In genomic region chr6:85461806-85462185, GRCh38 we compare ENCODE assay signal across 12 cellular contexts. TPM values are rescaled to one million over a fixed set of nuclear protein-coding genes. Genes with fewer than 3 reads are reported as not detected.
A peak's percentile ranks its signal among the peaks of the same experiment; 100 is the strongest.
DNase-seq lines count a peak whose midpoint lies in the region; ATAC-seq, FAIRE-seq and TF ChIP-seq lines count a peak whose summit lies in the region.
"Had no signal": no experiment of that assay in that cellular context is flagged by ENCODE, and none has a peak within 500 bp of the region (broad histone marks: within the 10 kb centered on the region; RNA-seq: fewer than 3 reads in every experiment).

No MANE protein-coding gene starts in this region.

- POLR2A ChIA-PET in HepG2 (lab: Yijun Ruan, JAX), result interaction anchor here (1.7 to 2.9 kb wide), 2 partner anchors 10 to 12 kb away, joined by 7 read pairs; partner anchors contain the start of gene NT5E
- POLR2A ChIA-PET in Panc1 (lab: Charles Lee), result no interaction called here

- BruUV-seq in HepG2 (replicated peaks; lab: Mats Ljungman, UMichigan) (no TSS peak), Panc1 (replicated peaks; lab: Mats Ljungman, UMichigan) (no TSS peak)

- peaks cover 12 to 58% (median 41%) of the 10 kb centered on the region in 4 donors for H3K4me1 ChIP-seq in liver (ENCODE audit: control insufficient read depth in 4 of 4, insufficient read depth in 4 of 4, low read length in 3 of 4)
- H3K4me1 ChIP-seq in HepG2 (ENCODE audit: insufficient read depth, low read length), result peaks cover 72% of the 10 kb centered on the region
- H3K4me1 ChIP-seq in Panc1 (ENCODE audit: control insufficient read depth, insufficient read depth, low read length), result peaks cover 94% of the 10 kb centered on the region
- peaks cover 82% of the 10 kb centered on the region for H3K4me1 ChIP-seq in vagina

- no peaks in the 10 kb centered on the region for H3K27me3 ChIP-seq in liver (ENCODE audit: control insufficient read depth in 4 of 4, insufficient read depth in 4 of 4, low read length in 3 of 4)
- no peaks in the 10 kb centered on the region for H3K27me3 ChIP-seq in HepG2 (ENCODE audit: control insufficient read depth in 1 of 2, insufficient read depth in 2 of 2, low read length in 2 of 2)
- no peaks in the 10 kb centered on the region for H3K27me3 ChIP-seq in Panc1 (ENCODE audit: control insufficient read depth, insufficient read depth, low read length)
- H3K27me3 ChIP-seq in vagina, result no peaks in the 10 kb centered on the region
- H3K27me3 ChIP-seq: cardiac muscle cell had no signal

- peak overlapping the region in 5 of 6 donors; percentile 43 to 79 (median 70) for H3K27ac Mint-ChIP-seq in immature natural killer cell
- H3K27ac Mint-ChIP-seq: progenitor cell of endocrine pancreas had no signal

- H3K27me3 Mint-ChIP-seq in immature natural killer cell (ENCODE audit: low read depth in 3 of 3), result peaks cover 11 to 34% (median 21%) of the 10 kb centered on the region in 3 donors
- H3K27me3 Mint-ChIP-seq: progenitor cell of endocrine pancreas had no signal

- TF ChIP-seq POLR2A in HepG2 (IDR thresholded peaks at IDR 0.05; ENCODE audit: insufficient read depth in 1 of 2, low read depth in 2 of 2, low read length in 2 of 2) (no peak), vagina (IDR thresholded peaks at IDR 0.05) (no peak)

- TF ChIP-seq RAD21 in liver (IDR thresholded peaks at IDR 0.05) (no peak), HepG2 (CRISPR knock-in tag; IDR thresholded peaks at IDR 0.05) (no peak)

- TF ChIP-seq CTCF in liver (IDR thresholded peaks at IDR 0.05; ENCODE audit: low read depth, low read length, missing input control), result no peak
- no peak for TF ChIP-seq CTCF in HepG2 (CRISPR knock-in tag; IDR thresholded peaks at IDR 0.05)
- no peak for TF ChIP-seq CTCF in Panc1 (IDR thresholded peaks at IDR 0.05)
- no peak for TF ChIP-seq CTCF in vagina (IDR thresholded peaks at IDR 0.05)

- no peak; the same call in 2 of the 3 replicates for ATAC-seq in HepG2
- ATAC-seq in Panc1, result no peak
- ATAC-seq in HG02970 (IDR thresholded peaks at IDR 0.05; ENCODE audit: low FRiP score, unreplicated experiment), result no peak

- H4K20me1 ChIP-seq in HepG2 (ENCODE audit: insufficient read depth, low read length), result no peaks in the 10 kb centered on the region

- H3K36me3 ChIP-seq in liver (ENCODE audit: control insufficient read depth in 4 of 4, insufficient read depth in 3 of 4, low read depth in 1 of 4, low read length in 3 of 4), result peaks cover 0 to 3% (median 1%) of the 10 kb centered on the region in 4 donors
- peaks cover 0 to 3% of the 10 kb centered on the region in 2 experiments; a peak in 2 of 5 replicates for H3K36me3 ChIP-seq in HepG2 (replicated peaks in 1 of 2; ENCODE audit: control insufficient read depth in 1 of 2, insufficient read depth in 2 of 2, low read length in 2 of 2)
- no peaks in the 10 kb centered on the region for H3K36me3 ChIP-seq in Panc1 (ENCODE audit: control insufficient read depth, insufficient read depth, low read length)
- no peaks in the 10 kb centered on the region for H3K36me3 ChIP-seq in vagina
- H3K36me3 ChIP-seq: cardiac muscle cell had no signal

- 79% methylated on average over 4 of the region's 4 CpGs for whole genome bisulfite sequencing in liver
- 100% methylated on average over 4 of the region's 4 CpGs for WGBS in HepG2 (ENCODE audit: low lambda C conversion rate)

- no peaks in the 10 kb centered on the region for H3K9me3 Mint-ChIP-seq in immature natural killer cell

- H3K9me3 ChIP-seq in liver (ENCODE audit: control insufficient read depth in 4 of 4, low read length in 3 of 4) (no peaks in the 10 kb centered on the region), HepG2 (ENCODE audit: low read length) (no peaks in the 10 kb centered on the region), Panc1 (ENCODE audit: control insufficient read depth, insufficient read depth, low read depth, low read length) (no peaks in the 10 kb centered on the region), vagina (no peaks in the 10 kb centered on the region)

- H3K4me3 Mint-ChIP-seq in immature natural killer cell, result peak overlapping the region; percentile 53 to 77 (median 70)

- intact Hi-C loops in HepG2 (cut with micrococcal nuclease; ENCODE audit: unreplicated experiment), result no loop called here
- intact Hi-C loops in Panc1 (cut with micrococcal nuclease; ENCODE audit: unreplicated experiment), result loop anchor here (10.0 kb wide), 1 partner anchor 57 kb away; no protein-coding TSS in a partner anchor
- intact Hi-C loops in vagina (cut with DNase I), result loop anchor here (10.0 kb wide), 1 partner anchor 697 kb away; the partner anchor contains the start of gene TBX18

- no peak overlapping the region for H2AFZ ChIP-seq in HepG2 (ENCODE audit: low read length)

- H3K4me2 ChIP-seq in HepG2 (ENCODE audit: low read depth, low read length), result no peak overlapping the region

- H3K27ac ChIP-seq in liver (ENCODE audit: low read depth in 1 of 2, low read length in 2 of 2), result peak overlapping the region; percentile 75 to 78
- H3K27ac ChIP-seq in HepG2 (ENCODE audit: extremely low read length, insufficient read depth, low read length), result no peak overlapping the region
- H3K27ac ChIP-seq in Panc1 (ENCODE audit: low read length), result peak overlapping the region; percentile 79
- H3K27ac ChIP-seq in vagina, result peak overlapping the region; percentile 83
- H3K27ac ChIP-seq: cardiac muscle cell had no signal

- DNase-seq in HepG2 (ENCODE audit: low spot score) (no peak), Panc1 (ENCODE audit: low read depth, low spot score) (no peak), immature natural killer cell (peak; percentile 12 to 19 (median 14)), vagina (ENCODE audit: extremely low spot score in 2 of 2) (no peak), DMS79 treated with DMSO at 0.1 percent for 48 hours (lab: John Stamatoyannopoulos, UW) (no peak), AG20443 (ENCODE audit: low spot score) (no peak)

- peaks cover 51 to 76% of the 10 kb centered on the region in 2 donors for H3K4me1 Mint-ChIP-seq in immature natural killer cell

- in situ Hi-C loops in HepG2 (cut with HindIII; ENCODE audit: extremely low pct_ligation_motif_present, low pct_unique_long_range_greater_than_20kb) (no loop called here), Panc1 (cut with HindIII; ENCODE audit: low pct_unique_long_range_greater_than_20kb, low sequenced_read_pairs) (no loop called here)

- no peaks in the 10 kb centered on the region for H3K36me3 Mint-ChIP-seq in immature natural killer cell
- H3K36me3 Mint-ChIP-seq: CD4-positive, CD25-positive, alpha-beta regulatory T cell had no signal

- CTCF ChIA-PET in HepG2 (lab: Yijun Ruan, JAX; ENCODE audit: low intra/inter-chr PET ratio, low total read pairs) (no interaction called here), Panc1 (lab: Charles Lee) (interaction anchor here (0.6 to 1.0 kb wide), 2 partner anchors 21 to 90 kb away, joined by 4 to 8 read pairs; no protein-coding TSS in a partner anchor)

- TF ChIP-seq EP300 in HepG2 (IDR thresholded peaks at IDR 0.05; ENCODE audit: low read depth in 2 of 2, low read length in 2 of 2) (no peak), HepG2 (CRISPR knock-in tag; IDR thresholded peaks at IDR 0.05; ENCODE audit: borderline replicate concordance) (no peak)

- H3K9ac ChIP-seq in liver (ENCODE audit: low read depth in 1 of 2, low read length in 2 of 2) (no peak overlapping the region), HepG2 (ENCODE audit: insufficient read depth, low read depth, low read length) (no peak overlapping the region)

- H3K4me3 ChIP-seq in liver (ENCODE audit: low read depth in 1 of 3, low read length in 3 of 3) (no peak overlapping the region), HepG2 (replicated peaks in 1 of 3; ENCODE audit: insufficient read depth in 1 of 3, low read depth in 2 of 3, low read length in 3 of 3) (no peak overlapping the region), Panc1 (ENCODE audit: low read depth in 2 of 2, low read length in 2 of 2) (no peak overlapping the region), vagina (no peak overlapping the region)
- H3K4me3 ChIP-seq: cardiac muscle cell had no signal

- FAIRE-seq in HepG2 (lab: Jason Lieb, UNC), result no peak
- FAIRE-seq: TTC549 had no signal

- no peaks in the 10 kb centered on the region for H3K79me2 ChIP-seq in HepG2 (ENCODE audit: insufficient read depth, low read length)

TF ChIP-seq in liver, 16 proteins besides CTCF, POLR2A, EP300 and RAD21:
- TF ChIP-seq HNF4A (conservative IDR thresholded peaks at IDR 0.05), result no peak

TF ChIP-seq in HepG2, 621 proteins besides CTCF, POLR2A, EP300 and RAD21 (continues in another document):
- TF ChIP-seq FOXA3 (CRISPR knock-in tag; IDR thresholded peaks at IDR 0.05) (no peak), KDM6A (CRISPR knock-in tag; IDR thresholded peaks at IDR 0.05; ENCODE audit: low read depth) (no peak), FLYWCH1 (CRISPR knock-in tag; IDR thresholded peaks at IDR 0.05) (no peak), HNRNPL (IDR thresholded peaks at IDR 0.05; ENCODE audit: low read depth, low read length) (no peak), MBNL3 (CRISPR knock-in tag; conservative IDR thresholded peaks at IDR 0.05) (no peak)

RNA-seq across cellular contexts. Expression of gene NT5E, which starts 11.9 kb away (rescaled TPM):
- 10 to 100 TPM; 43.1 to 51.5 TPM for total RNA-seq in liver
- 10 to 100 TPM; 13.5 to 25.1 TPM for polyA plus RNA-seq in liver
- total RNA-seq in HepG2 (2016; rRNA removed; fragmentation: Illumina TruSeq; extraction: Trizol), result 6.4 and 9.5 TPM in 2 replicates
- 2.7 and 3.2 TPM in 2 replicates for total RNA-seq in HepG2 (2016; cell fraction: cytosol; rRNA removed; fragmentation: Illumina TruSeq; extraction: Trizol; ENCODE audit: low read depth)
- 6.5 and 9.4 TPM in 2 replicates for total RNA-seq in HepG2 (2016; cell fraction: insoluble cytoplasmic fraction; rRNA removed; fragmentation: Illumina TruSeq; extraction: Trizol)
- total RNA-seq in HepG2 (2016; cell fraction: membrane; rRNA removed; fragmentation: Illumina TruSeq; extraction: Trizol), result 4.5 and 4.6 TPM in 2 replicates
- 11.7 and 12.4 TPM in 2 replicates for total RNA-seq in HepG2 (2016; cell fraction: nucleus; rRNA removed; fragmentation: Illumina TruSeq; extraction: Trizol)
- polyA plus RNA-seq in HepG2 (2011; rRNA removed), result 33.0 and 40.6 TPM in 2 replicates
- 28.1 and 33.2 TPM in 2 replicates for polyA plus RNA-seq in HepG2 (2011; cell fraction: cytosol; rRNA removed)
- 38.4 and 39.5 TPM in 2 replicates for polyA plus RNA-seq in HepG2 (2011; cell fraction: nucleus; rRNA removed)
- polyA plus RNA-seq in HepG2 (2012), result 41.1 and 41.9 TPM in 2 replicates
- polyA plus RNA-seq in HepG2 (2016; cell fraction: cytosol; fragmentation: Illumina TruSeq; extraction: Trizol; ENCODE audit: low read depth), result 1.8 and 3.1 TPM in 2 replicates
- polyA plus RNA-seq in HepG2 (2016; cell fraction: insoluble cytoplasmic fraction; fragmentation: Illumina TruSeq; extraction: Trizol; ENCODE audit: low read depth), result 5.9 and 6.0 TPM in 2 replicates
- 3.5 and 3.7 TPM in 2 replicates for polyA plus RNA-seq in HepG2 (2016; cell fraction: membrane; fragmentation: Illumina TruSeq; extraction: Trizol; ENCODE audit: low read depth)
- polyA plus RNA-seq in HepG2 (2016; cell fraction: nucleus; fragmentation: Illumina TruSeq; extraction: Trizol; ENCODE audit: insufficient read depth, low read depth), result 12.7 and 12.8 TPM in 2 replicates
- polyA minus RNA-seq in HepG2 (2011; rRNA and poly(A)+ RNA removed; ENCODE audit: low replicate concordance), result 4.8 and 51.2 TPM in 2 replicates
- polyA minus RNA-seq in HepG2 (2011; cell fraction: cytosol; rRNA and poly(A)+ RNA removed), result 40.8 and 61.8 TPM in 2 replicates
- 27.0 and 35.1 TPM in 2 replicates for polyA minus RNA-seq in HepG2 (2011; cell fraction: nucleus; rRNA and poly(A)+ RNA removed)
- total RNA-seq in Panc1 (2021; ENCODE audit: unreplicated experiment), result 58.4 TPM
- 52.4 TPM for polyA plus RNA-seq in Panc1 (2012; ENCODE audit: insufficient read length)
- polyA plus RNA-seq in immature natural killer cell, result under 1 TPM; 0.12 to 0.80 (median 0.52) TPM
- total RNA-seq in vagina, result 87.2 TPM

Comparison
In these comparisons a context has a peak if more than half of its experiments do, and no peak if none do; other contexts are left out.
1. DNase-seq: peak in immature natural killer cell (3 of 3); none in HepG2 (single experiment), Panc1 (single experiment), vagina (0 of 2), DMS79 treated with DMSO at 0.1 percent for 48 hours (single experiment) and AG20443 (single experiment).